ENCODE assay signal across 22 cellular contexts in the genomic region with DNA sequence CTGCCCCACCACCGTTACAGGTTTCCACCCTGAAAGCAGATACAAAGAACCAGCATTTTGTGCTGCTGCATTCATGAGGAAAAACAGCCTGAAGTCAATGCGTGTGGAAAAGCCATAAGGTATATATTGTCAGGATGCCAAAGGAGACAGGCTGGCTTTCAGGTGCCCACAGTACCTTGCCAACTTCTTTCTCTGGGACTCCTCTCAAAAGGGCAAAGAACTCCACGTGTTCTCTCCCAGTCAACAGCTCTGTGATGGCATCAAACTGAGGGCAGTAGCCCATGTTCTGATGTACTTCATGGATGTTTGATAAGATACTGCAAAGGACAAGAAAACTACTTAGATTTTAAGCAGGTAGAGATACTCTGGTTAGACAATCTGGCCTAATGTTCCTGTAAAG. TPM values are rescaled to one million over a fixed set of nuclear protein-coding genes. Genes with fewer than 3 reads are reported as not detected.
"Had no signal": no experiment of that assay in that cellular context is flagged by ENCODE, and none has a peak within 500 bp of the region (broad histone marks: within the 10 kb centered on the region; RNA-seq: fewer than 3 reads in every experiment).

No MANE protein-coding gene starts in this region.

- H3K4me1 ChIP-seq: esophagus muscularis mucosa, gastrocnemius medialis, lower lobe of right lung, pancreas, testis, transverse colon had no signal

- H3K27ac ChIP-seq: epithelial cell of prostate, esophagus muscularis mucosa, gastrocnemius medialis, heart right ventricle, lower lobe of right lung, pancreas, testis, transverse colon had no signal

- ATAC-seq: gastrocnemius medialis; lower lobe of right lung; pancreas; right cardiac atrium; stimulated activated effector memory CD8-positive, alpha-beta T cell treated with anti-CD3 and anti-CD28 coated beads, Interleukin-12 subunit alpha, Interleukin-12 subunit beta, amount 100 ng/mL, for 72 hours had no signal

- DNase-seq: effector memory CD4-positive, alpha-beta T cell; gastrocnemius medialis; heart right ventricle; hypothalamus; kidney glomerular epithelial cell; lower lobe of right lung; mesenchymal stem cell; midbrain; occipital lobe; pancreas; right cardiac atrium; stimulated activated CD4-positive, alpha-beta T cell treated with anti-CD3 and anti-CD28 coated beads, Interleukin-4, amount 100 ng/mL, for 1 hour; stimulated activated CD8-positive, alpha-beta memory T cell treated with anti-CD3 and anti-CD28 coated beads, Interleukin-4, amount 100 ng/mL, for 48 hours; testis; transverse colon had no signal

- H3K27me3 ChIP-seq: esophagus muscularis mucosa, gastrocnemius medialis, heart right ventricle, pancreas, testis, transverse colon had no signal

- H3K27ac Mint-ChIP-seq: natural killer cell treated with Interleukin-12 subunit alpha and Interleukin-12 subunit beta and Interleukin-15 and Interleukin-18, amount 100 ng/mL, for 72 hours; progenitor cell of endocrine pancreas; stimulated activated effector memory CD8-positive, alpha-beta T cell treated with anti-CD3 and anti-CD28 coated beads, Interleukin-12 subunit alpha, Interleukin-12 subunit beta, amount 100 ng/mL, for 72 hours; stimulated activated naive CD8-positive, alpha-beta T cell treated with anti-CD3 and anti-CD28 coated beads, Interleukin-15, Interleukin-2, amounts not matched to agents 100 ng/mL and 50 ng/mL, for 24 hours had no signal

- H3K4me3 ChIP-seq: esophagus muscularis mucosa, gastrocnemius medialis, heart right ventricle, lower lobe of right lung, pancreas, smooth muscle cell, testis, transverse colon had no signal

- H3K9me3 ChIP-seq: esophagus muscularis mucosa, gastrocnemius medialis, heart right ventricle, lower lobe of right lung, pancreas, testis, transverse colon had no signal

- H3K4me1 Mint-ChIP-seq: stimulated activated effector memory CD8-positive, alpha-beta T cell treated with anti-CD3 and anti-CD28 coated beads, Interleukin-12 subunit alpha, Interleukin-12 subunit beta, amount 100 ng/mL, for 72 hours had no signal

- H3K27me3 Mint-ChIP-seq: natural killer cell treated with Interleukin-12 subunit alpha and Interleukin-12 subunit beta and Interleukin-15 and Interleukin-18, amount 100 ng/mL, for 72 hours; progenitor cell of endocrine pancreas; stimulated activated naive CD8-positive, alpha-beta T cell treated with anti-CD3 and anti-CD28 coated beads, Interleukin-15, Interleukin-2, amounts not matched to agents 100 ng/mL and 50 ng/mL, for 24 hours had no signal

- H3K36me3 Mint-ChIP-seq: natural killer cell treated with Interleukin-12 subunit alpha and Interleukin-12 subunit beta and Interleukin-15 and Interleukin-18, amount 100 ng/mL, for 72 hours had no signal

- H3K4me3 Mint-ChIP-seq: natural killer cell treated with Interleukin-12 subunit alpha and Interleukin-12 subunit beta and Interleukin-15 and Interleukin-18, amount 100 ng/mL, for 72 hours; stimulated activated effector memory CD8-positive, alpha-beta T cell treated with anti-CD3 and anti-CD28 coated beads, Interleukin-12 subunit alpha, Interleukin-12 subunit beta, amount 100 ng/mL, for 72 hours; stimulated activated naive CD8-positive, alpha-beta T cell treated with anti-CD3 and anti-CD28 coated beads, Interleukin-15, Interleukin-2, amounts not matched to agents 100 ng/mL and 50 ng/mL, for 24 hours had no signal

- H3K9me3 Mint-ChIP-seq: natural killer cell treated with Interleukin-12 subunit alpha and Interleukin-12 subunit beta and Interleukin-15 and Interleukin-18, amount 100 ng/mL, for 72 hours; stimulated activated effector memory CD8-positive, alpha-beta T cell treated with anti-CD3 and anti-CD28 coated beads, Interleukin-12 subunit alpha, Interleukin-12 subunit beta, amount 100 ng/mL, for 72 hours; stimulated activated naive CD8-positive, alpha-beta T cell treated with anti-CD3 and anti-CD28 coated beads, Interleukin-15, Interleukin-2, amounts not matched to agents 100 ng/mL and 50 ng/mL, for 24 hours had no signal

RNA-seq across cellular contexts. Expression of a gene that starts 24.3 kb away (rescaled TPM):
- total RNA-seq: natural killer cell treated with Interleukin-12 subunit alpha and Interleukin-12 subunit beta and Interleukin-15 and Interleukin-18, amount 100 ng/mL, for 72 hours had no signal
